Comparison of ENCODE assay signal across 15 cellular contexts in genomic region chr15:58690703-58691102, GRCh38. TPM values are rescaled to one million over a fixed set of nuclear protein-coding genes. Genes with fewer than 3 reads are reported as not detected.
A peak's percentile ranks its signal among the peaks of the same experiment; 100 is the strongest.
DNase-seq lines count a peak whose midpoint lies in the region; ATAC-seq, FAIRE-seq and TF ChIP-seq lines count a peak whose summit lies in the region.
"Had no signal": no experiment of that assay in that cellular context is flagged by ENCODE, and none has a peak within 500 bp of the region (broad histone marks: within the 10 kb centered on the region; RNA-seq: fewer than 3 reads in every experiment).

No MANE protein-coding gene starts in this region.

- no peaks in the 10 kb centered on the region for H3K27me3 Mint-ChIP-seq in natural killer cell treated with Interleukin-12 subunit alpha and Interleukin-12 subunit beta and Interleukin-15 and Interleukin-18, amount 100 ng/mL, for 72 hours
- H3K27me3 Mint-ChIP-seq in activated CD8-positive, alpha-beta memory T cell treated with anti-CD3 and anti-CD28 coated beads, Interleukin-2, amount 10 ng/mL, durations not matched to agents 7 days and 5 days = no peaks in the 10 kb centered on the region
- H3K27me3 Mint-ChIP-seq: activated CD4-positive, alpha-beta T cell treated with anti-CD3 and anti-CD28 coated beads for 36 hours; activated T-cell treated with anti-CD3 and anti-CD28 coated beads, Interleukin-2, amount 50 U/mL, for 24 hours had no signal

- peaks cover 38 to 42% of the 10 kb centered on the region in 2 donors for H3K4me1 Mint-ChIP-seq in natural killer cell treated with Interleukin-12 subunit alpha and Interleukin-12 subunit beta and Interleukin-15 and Interleukin-18, amount 100 ng/mL, for 72 hours (ENCODE audit: low read depth in 2 of 2)
- peaks cover 17% of the 10 kb centered on the region for H3K4me1 Mint-ChIP-seq in activated CD8-positive, alpha-beta memory T cell treated with anti-CD3 and anti-CD28 coated beads, Interleukin-2, amount 10 ng/mL, durations not matched to agents 7 days and 5 days

- H3K9me3 Mint-ChIP-seq in natural killer cell treated with Interleukin-12 subunit alpha and Interleukin-12 subunit beta and Interleukin-15 and Interleukin-18, amount 100 ng/mL, for 72 hours = peaks cover 2% of the 10 kb centered on the region
- no peaks in the 10 kb centered on the region for H3K9me3 Mint-ChIP-seq in activated CD8-positive, alpha-beta memory T cell treated with anti-CD3 and anti-CD28 coated beads, Interleukin-2, amount 10 ng/mL, durations not matched to agents 7 days and 5 days (ENCODE audit: low read depth)
- H3K9me3 Mint-ChIP-seq: CD14-positive monocyte; T-helper 2 cell treated with Interferon-gamma antibody and Interleukin-4, amounts not matched to agents 5 μg/mL and 100 μg/mL, for 36 hours had no signal

- peak; percentile 75 for FAIRE-seq in GM12891 (lab: Jason Lieb, UNC)
- FAIRE-seq: GM12892 had no signal

- ATAC-seq in HG02610 (IDR thresholded peaks at IDR 0.05; ENCODE audit: unreplicated experiment) = peak; percentile 46
- ATAC-seq in natural killer cell treated with Interleukin-12 subunit alpha and Interleukin-12 subunit beta and Interleukin-15 and Interleukin-18, amount 100 ng/mL, for 72 hours = peak; percentile 38 to 45
- no peak for ATAC-seq in activated CD8-positive, alpha-beta memory T cell treated with anti-CD3 and anti-CD28 coated beads, Interleukin-2, amount 10 ng/mL, durations not matched to agents 7 days and 5 days
- ATAC-seq in HG03432 (IDR thresholded peaks at IDR 0.05; ENCODE audit: unreplicated experiment) = no peak
- ATAC-seq: activated CD4-positive, alpha-beta T cell treated with anti-CD3 and anti-CD28 coated beads for 36 hours; Right ventricle myocardium inferior had no signal

- H3K4me3 Mint-ChIP-seq in natural killer cell treated with Interleukin-12 subunit alpha and Interleukin-12 subunit beta and Interleukin-15 and Interleukin-18, amount 100 ng/mL, for 72 hours = no peak overlapping the region
- no peak overlapping the region for H3K4me3 Mint-ChIP-seq in activated CD8-positive, alpha-beta memory T cell treated with anti-CD3 and anti-CD28 coated beads, Interleukin-2, amount 10 ng/mL, durations not matched to agents 7 days and 5 days
- H3K4me3 Mint-ChIP-seq: activated CD4-positive, alpha-beta T cell treated with anti-CD3 and anti-CD28 coated beads for 36 hours; activated T-cell treated with anti-CD3 and anti-CD28 coated beads, Interleukin-2, amount 50 U/mL, for 24 hours; CD14-positive monocyte; T-helper 2 cell treated with Interferon-gamma antibody and Interleukin-4, amounts not matched to agents 5 μg/mL and 100 μg/mL, for 36 hours had no signal

- H3K27ac Mint-ChIP-seq in natural killer cell treated with Interleukin-12 subunit alpha and Interleukin-12 subunit beta and Interleukin-15 and Interleukin-18, amount 100 ng/mL, for 72 hours = no peak overlapping the region
- H3K27ac Mint-ChIP-seq in activated CD8-positive, alpha-beta memory T cell treated with anti-CD3 and anti-CD28 coated beads, Interleukin-2, amount 10 ng/mL, durations not matched to agents 7 days and 5 days = no peak overlapping the region
- H3K27ac Mint-ChIP-seq: activated CD4-positive, alpha-beta T cell treated with anti-CD3 and anti-CD28 coated beads for 36 hours; activated T-cell treated with anti-CD3 and anti-CD28 coated beads, Interleukin-2, amount 50 U/mL, for 24 hours; T-helper 2 cell treated with Interferon-gamma antibody and Interleukin-4, amounts not matched to agents 5 μg/mL and 100 μg/mL, for 36 hours had no signal

- DNase-seq in GM12891 (ENCODE audit: insufficient read length, low spot score) (no peak), SK-MEL-5 (ENCODE audit: low read depth, low spot score) (peak; percentile 11)
- DNase-seq in natural killer cell treated with Interleukin-12 subunit alpha and Interleukin-12 subunit beta and Interleukin-15 and Interleukin-18, amount 100 ng/mL, for 72 hours (ENCODE audit: low spot score) = no peak
- DNase-seq in activated CD8-positive, alpha-beta memory T cell treated with anti-CD3 and anti-CD28 coated beads, Interleukin-2, amount 10 ng/mL, durations not matched to agents 7 days and 5 days = no peak
- DNase-seq in activated CD4-positive, alpha-beta T cell treated with anti-CD3 and anti-CD28 coated beads, Interleukin-2, amount 50 U/mL, for 4 hours = no peak
- DNase-seq: activated CD4-positive, alpha-beta T cell treated with anti-CD3 and anti-CD28 coated beads for 36 hours; activated T-cell treated with anti-CD3 and anti-CD28 coated beads, Interleukin-2, amount 50 U/mL, for 24 hours; mesenchymal stem cell; retina had no signal

- peaks cover 6% of the 10 kb centered on the region for H3K36me3 Mint-ChIP-seq in natural killer cell treated with Interleukin-12 subunit alpha and Interleukin-12 subunit beta and Interleukin-15 and Interleukin-18, amount 100 ng/mL, for 72 hours
- peaks cover 25% of the 10 kb centered on the region for H3K36me3 Mint-ChIP-seq in activated CD8-positive, alpha-beta memory T cell treated with anti-CD3 and anti-CD28 coated beads, Interleukin-2, amount 10 ng/mL, durations not matched to agents 7 days and 5 days

- in situ Hi-C loops in SK-MEL-5 (cut with HindIII; ENCODE audit: low pct_unique_long_range_greater_than_20kb, low sequenced_read_pairs) = no loop called here

- CTCF ChIA-PET in activated CD8-positive, alpha-beta memory T cell treated with anti-CD3 and anti-CD28 coated beads, Interleukin-2, amount 10 ng/mL, durations not matched to agents 7 days and 5 days (lab: Charles Lee) = interaction anchor here (0.5 kb wide), 1 partner anchor 108 kb away, joined by 4 read pairs; no protein-coding TSS in a partner anchor

- TF ChIP-seq POLR2A in GM12891 (IDR thresholded peaks at IDR 0.05; ENCODE audit: low read depth, low read length) = no peak

TF ChIP-seq in GM12891, 5 proteins besides CTCF, POLR2A, EP300 and RAD21:
- TF ChIP-seq TAF1 (IDR thresholded peaks at IDR 0.05; ENCODE audit: low read depth, low read length) (no peak), SPI1 (IDR thresholded peaks at IDR 0.05; ENCODE audit: low read depth, low read length) (no peak), POLR2AphosphoS5 (IDR thresholded peaks at IDR 0.05; ENCODE audit: low read depth, low read length) (no peak), POU2F2 (IDR thresholded peaks at IDR 0.05; ENCODE audit: low read depth, low read length) (no peak), PAX5 (IDR thresholded peaks at IDR 0.05; ENCODE audit: insufficient read depth, low read length, severe bottlenecking) (no peak)

RNA-seq across cellular contexts. Expression of gene ADAM10, which starts 58.8 kb away (rescaled TPM):
- polyA plus RNA-seq in GM12891 (2012; ENCODE audit: low read depth, missing spikeins) = 41.8 TPM
- total RNA-seq in SK-MEL-5 (2014; rRNA removed; shearing (Covaris generic)) = 132 and 144 TPM in 2 replicates
- 90.4 and 95.2 TPM in 2 replicates for polyA plus RNA-seq in SK-MEL-5 (2015; cell fraction: cytosol; rRNA removed)
- polyA plus RNA-seq in SK-MEL-5 (2015; cell fraction: nucleus; rRNA removed) = 18.7 and 19.3 TPM in 2 replicates
- 100 to 1,000 TPM in 1 of 2 donors, 10 to 100 TPM in 1; 89.9 to 122 TPM for total RNA-seq in natural killer cell treated with Interleukin-12 subunit alpha and Interleukin-12 subunit beta and Interleukin-15 and Interleukin-18, amount 100 ng/mL, for 72 hours
- total RNA-seq in activated CD8-positive, alpha-beta memory T cell treated with anti-CD3 and anti-CD28 coated beads, Interleukin-2, amount 10 ng/mL, durations not matched to agents 7 days and 5 days = 100 to 1,000 TPM; 141 to 151 TPM

Comparison
In these comparisons a context has a peak if more than half of its experiments do, and no peak if none do; other contexts are left out.
1. ATAC-seq: peak in HG02610 (single experiment) and natural killer cell treated with Interleukin-12 subunit alpha and Interleukin-12 subunit beta and Interleukin-15 and Interleukin-18, amount 100 ng/mL, for 72 hours (2 of 2); none in activated CD8-positive, alpha-beta memory T cell treated with anti-CD3 and anti-CD28 coated beads, Interleukin-2, amount 10 ng/mL, durations not matched to agents 7 days and 5 days (single experiment) and HG03432 (single experiment).